ENCODE assay signal across 1 cellular context in the genomic region with DNA sequence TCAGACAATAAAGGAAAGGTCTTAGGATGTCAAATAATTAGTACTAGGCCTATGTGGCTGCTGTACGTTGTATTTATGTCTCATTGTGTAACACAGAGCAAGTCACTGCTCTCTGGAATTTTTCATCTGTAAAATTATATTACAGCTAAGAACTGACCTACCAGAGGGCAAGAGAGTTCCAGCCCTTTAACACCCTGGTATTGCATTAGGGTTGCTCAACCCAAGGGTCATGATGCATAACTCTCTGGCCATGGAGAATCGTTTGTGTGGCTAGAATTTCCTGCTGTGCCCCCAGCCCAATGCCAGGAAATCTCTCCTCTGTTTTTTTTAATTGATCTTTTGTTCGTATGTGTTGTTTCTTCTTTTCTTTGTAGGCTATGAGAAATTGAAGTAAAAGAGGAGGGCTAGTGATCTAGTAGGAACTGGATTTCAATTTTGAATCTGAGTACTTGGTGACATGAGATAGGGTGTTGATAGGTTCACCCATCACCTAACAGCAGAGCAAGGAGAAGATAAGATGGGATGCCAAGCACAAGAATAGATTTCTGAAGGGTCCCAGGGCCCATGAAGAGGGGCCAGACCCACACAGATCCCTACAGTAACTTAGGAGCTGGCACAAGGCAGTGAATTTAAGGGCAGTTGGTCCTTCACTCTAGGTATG.
TF ChIP-seq lines count a peak whose summit lies in the region.

No MANE protein-coding gene starts in this region.

TF ChIP-seq in IMR-90, 13 proteins besides CTCF, POLR2A, EP300 and RAD21:
- TF ChIP-seq RFX5 (IDR thresholded peaks at IDR 0.05; ENCODE audit: low read depth, low read length) (no peak), CEBPB (IDR thresholded peaks at IDR 0.05; ENCODE audit: low read depth, low read length) (peak; percentile 81)
TF ChIP-seq in IMR-90: peak in this region for 1.
